ENCODE assay signal across 23 cellular contexts in genomic region chr7:135519871-135520270, GRCh38.
"Had no signal": no experiment of that assay in that cellular context is flagged by ENCODE, and none has a peak within 500 bp of the region (broad histone marks: within the 10 kb centered on the region; RNA-seq: fewer than 3 reads in every experiment).

No MANE protein-coding gene starts in this region.

- ATAC-seq: Panc1, PC-3, T-cell had no signal

- H3K9me3 ChIP-seq: SK-N-SH had no signal

- DNase-seq: IMR-90, Kasumi-1, NCI-H1092, NCI-H1105 treated with DMSO at 0.1 percent for 48 hours, NCI-H1417 treated with DMSO at 0.1 percent for 48 hours, NCI-H187, NCI-H2029, NCI-H2081 treated with DMSO at 0.1 percent for 48 hours, NCI-H2171, NCI-H226, NCI-H446, NCI-H510A, NCI-H524 treated with DMSO at 0.1 percent for 48 hours, NCI-H69, NCI-H774, PC-3, SHP77, SK-N-SH, SW 1271, T-cell had no signal

- H3K27ac ChIP-seq: KMS-11, RWPE1 had no signal
